ENCODE assay signal across 8 cellular contexts in genomic region chr5:142145106-142145900, GRCh38. TPM values are rescaled to one million over a fixed set of nuclear protein-coding genes. Genes with fewer than 3 reads are reported as not detected.
DNase-seq lines count a peak whose midpoint lies in the region; ATAC-seq, FAIRE-seq and TF ChIP-seq lines count a peak whose summit lies in the region.

No MANE protein-coding gene starts in this region.

- H3K27me3 Mint-ChIP-seq in Caco-2 (ENCODE audit: insufficient read depth, unreplicated experiment) = no peaks in the 10 kb centered on the region
- H3K27me3 Mint-ChIP-seq in activated naive CD4-positive, alpha-beta T cell treated with anti-CD3 and anti-CD28 coated beads for 36 hours (ENCODE audit: low read depth) = no peaks in the 10 kb centered on the region

- DNase-seq in Caco-2 = peak; percentile 69 to 72
- DNase-seq in HTR-8/SVneo (ENCODE audit: insufficient read length, low spot score) = peak; percentile 60
- DNase-seq in SJCRH30 = peak; percentile 55 to 81
- DNase-seq in activated naive CD4-positive, alpha-beta T cell treated with anti-CD3 and anti-CD28 coated beads for 36 hours = peak; percentile 82
- peak; percentile 77 to 83 for DNase-seq in cardiac muscle cell (ENCODE audit: low read depth in 1 of 2, low spot score in 1 of 2)
- peak; percentile 80 for DNase-seq in sciatic nerve (ENCODE audit: low spot score)
- DNase-seq in DMS153 treated with DMSO at 0.1 percent for 48 hours (lab: John Stamatoyannopoulos, UW; ENCODE audit: unreplicated experiment) = no peak

- no peak overlapping the region for H3K27ac Mint-ChIP-seq in Caco-2 (ENCODE audit: unreplicated experiment)
- H3K27ac Mint-ChIP-seq in activated naive CD4-positive, alpha-beta T cell treated with anti-CD3 and anti-CD28 coated beads for 36 hours = no peak overlapping the region

- H3K27ac ChIP-seq in SJCRH30 = no peak overlapping the region
- no peak overlapping the region for H3K27ac ChIP-seq in cardiac muscle cell

- H3K4me3 ChIP-seq in Caco-2 (ENCODE audit: low read depth, low read length) = no peak overlapping the region
- no peak overlapping the region for H3K4me3 ChIP-seq in SJCRH30
- no peak overlapping the region for H3K4me3 ChIP-seq in cardiac muscle cell

- BruUV-seq in Caco-2 (replicated peaks; lab: Mats Ljungman, UMichigan) = no TSS peak

- H3K9me3 Mint-ChIP-seq in Caco-2 (ENCODE audit: unreplicated experiment) = no peaks in the 10 kb centered on the region
- no peaks in the 10 kb centered on the region for H3K9me3 Mint-ChIP-seq in activated naive CD4-positive, alpha-beta T cell treated with anti-CD3 and anti-CD28 coated beads for 36 hours

- ATAC-seq in GM19455 (IDR thresholded peaks at IDR 0.05; ENCODE audit: unreplicated experiment) = peak; percentile 83
- ATAC-seq in sciatic nerve = peak; percentile 91

- no peak for FAIRE-seq in HTR-8/SVneo (lab: Jason Lieb, UNC)

- H3K36me3 Mint-ChIP-seq in Caco-2 (ENCODE audit: insufficient read depth, unreplicated experiment) = peaks cover 16% of the 10 kb centered on the region
- peaks cover 38% of the 10 kb centered on the region for H3K36me3 Mint-ChIP-seq in activated naive CD4-positive, alpha-beta T cell treated with anti-CD3 and anti-CD28 coated beads for 36 hours (ENCODE audit: low read depth)

- no peaks in the 10 kb centered on the region for H3K4me1 Mint-ChIP-seq in Caco-2 (ENCODE audit: low read depth, unreplicated experiment)
- H3K4me1 Mint-ChIP-seq in activated naive CD4-positive, alpha-beta T cell treated with anti-CD3 and anti-CD28 coated beads for 36 hours (ENCODE audit: low read depth) = peaks cover 11% of the 10 kb centered on the region

- H3K4me1 ChIP-seq in Caco-2 (no peaks in the 10 kb centered on the region), SJCRH30 (no peaks in the 10 kb centered on the region), cardiac muscle cell (ENCODE audit: low read depth) (no peaks in the 10 kb centered on the region)

- CTCF ChIA-PET in Caco-2 (lab: Charles Lee) = interaction anchor here (0.6 to 1.0 kb wide), 3 partner anchors 133 to 164 kb away, joined by 3 read pairs; partner anchors contain the start of gene GNPDA1
- CTCF ChIA-PET in activated naive CD4-positive, alpha-beta T cell treated with anti-CD3 and anti-CD28 coated beads for 36 hours (lab: Charles Lee) = interaction anchor here (0.5 to 5.9 kb wide), 21 partner anchors 9 to 188 kb away, joined by 3 to 126 read pairs (median 4); partner anchors contain the start of gene GNPDA1

- POLR2A ChIA-PET in Caco-2 (lab: Charles Lee) = no interaction called here

- H3K36me3 ChIP-seq in Caco-2 (ENCODE audit: control insufficient read depth, insufficient read depth, low read length) (peaks cover 3% of the 10 kb centered on the region), SJCRH30 (peaks cover 17% of the 10 kb centered on the region), cardiac muscle cell (peaks cover 41% of the 10 kb centered on the region)

- intact Hi-C loops in Caco-2 (cut with micrococcal nuclease; ENCODE audit: unreplicated experiment) = loop anchor here (1.0 to 5.0 kb wide), 5 partner anchors 37 to 453 kb away; partner anchors contain the start of gene NDFIP1
- intact Hi-C loops in activated naive CD4-positive, alpha-beta T cell treated with anti-CD3 and anti-CD28 coated beads for 36 hours (cut with micrococcal nuclease) = loop anchor here (1.0 to 2.0 kb wide), 4 partner anchors 37 to 453 kb away; partner anchors contain the start of gene NDFIP1
- intact Hi-C loops in sciatic nerve (cut with DNase I) = no loop called here

- no peak overlapping the region for H3K4me3 Mint-ChIP-seq in Caco-2 (ENCODE audit: unreplicated experiment)
- H3K4me3 Mint-ChIP-seq in activated naive CD4-positive, alpha-beta T cell treated with anti-CD3 and anti-CD28 coated beads for 36 hours = no peak overlapping the region

- H3K9me3 ChIP-seq in Caco-2 = no peaks in the 10 kb centered on the region; the same call in 1 of the 2 replicates
- no peaks in the 10 kb centered on the region for H3K9me3 ChIP-seq in SJCRH30 (replicated peaks)
- no peaks in the 10 kb centered on the region for H3K9me3 ChIP-seq in cardiac muscle cell (ENCODE audit: low read depth)

- TF ChIP-seq CTCF in Caco-2 (IDR thresholded peaks at IDR 0.05; ENCODE audit: insufficient read depth in 1 of 2, low read depth in 1 of 2, low read length in 1 of 2, severe bottlenecking in 1 of 2, unreplicated experiment in 1 of 2) (peak; percentile 60 to 82), cardiac muscle cell (IDR thresholded peaks at IDR 0.05; ENCODE audit: low read depth, low read length) (peak; percentile 91)

- no peaks in the 10 kb centered on the region for H3K27me3 ChIP-seq in Caco-2 (replicated peaks; ENCODE audit: control insufficient read depth, insufficient read depth, low read length)
- H3K27me3 ChIP-seq in SJCRH30 = no peaks in the 10 kb centered on the region
- H3K27me3 ChIP-seq in cardiac muscle cell = no peaks in the 10 kb centered on the region

RNA-seq across cellular contexts. Expression of gene NDFIP1, which starts 36.7 kb away (rescaled TPM):
- total RNA-seq in Caco-2 (2022) (49.0 and 51.6 TPM in 2 replicates), cardiac muscle cell (83.5 and 134 TPM in 2 replicates), sciatic nerve (86.5 TPM)
- total RNA-seq in SJCRH30 (2014; rRNA removed; shearing (Covaris generic)) = 22.2 and 22.6 TPM in 2 replicates
- total RNA-seq in activated naive CD4-positive, alpha-beta T cell treated with anti-CD3 and anti-CD28 coated beads for 36 hours = 100 to 1,000 TPM; 103 to 104 TPM
- polyA plus RNA-seq in cardiac muscle cell = 78.0 and 84.9 TPM in 2 replicates
